In the genomic region with DNA sequence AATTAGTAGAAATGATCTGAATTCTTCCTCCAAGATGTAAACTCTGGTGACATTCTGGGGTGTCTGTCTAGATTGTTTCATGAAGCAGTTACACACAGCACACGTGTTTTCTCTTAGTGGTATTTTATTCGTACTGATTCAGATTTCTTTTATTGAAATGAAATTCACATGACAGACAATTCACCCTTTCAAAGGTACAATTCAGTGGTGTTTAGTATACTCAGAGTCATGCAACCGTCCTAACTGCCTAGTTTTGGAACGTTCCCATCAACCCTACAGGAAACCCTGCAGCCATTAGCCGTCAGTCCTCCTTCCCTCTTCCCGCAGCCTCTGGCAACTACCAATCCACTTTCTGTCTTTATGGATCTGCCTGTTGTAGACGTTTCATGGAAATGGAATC, we compare ENCODE assay signal across 1 cellular context.
TF ChIP-seq lines count a peak whose summit lies in the region.

No MANE protein-coding gene starts in this region.

TF ChIP-seq in endothelial cell of umbilical vein, 7 proteins besides CTCF, POLR2A, EP300 and RAD21 (continued from another document):
- TF ChIP-seq FOS (IDR thresholded peaks at IDR 0.05; ENCODE audit: borderline replicate concordance, insufficient read depth, low read length) = no peak
- no peak for TF ChIP-seq MYC (IDR thresholded peaks at IDR 0.05; ENCODE audit: low read depth, low read length)
- no peak for TF ChIP-seq MAX (IDR thresholded peaks at IDR 0.05; ENCODE audit: insufficient read depth, insufficient read length)
- no peak for TF ChIP-seq POLR2AphosphoS5 (IDR thresholded peaks at IDR 0.05; ENCODE audit: insufficient read depth, low read depth, low read length)
- TF ChIP-seq EZH2 (IDR thresholded peaks at IDR 0.05; ENCODE audit: borderline replicate concordance, low read depth, low read length, severe bottlenecking) = no peak
TF ChIP-seq in endothelial cell of umbilical vein: peak in this region for 0.
